Comparison of ENCODE assay signal across 10 cellular contexts in the genomic region with DNA sequence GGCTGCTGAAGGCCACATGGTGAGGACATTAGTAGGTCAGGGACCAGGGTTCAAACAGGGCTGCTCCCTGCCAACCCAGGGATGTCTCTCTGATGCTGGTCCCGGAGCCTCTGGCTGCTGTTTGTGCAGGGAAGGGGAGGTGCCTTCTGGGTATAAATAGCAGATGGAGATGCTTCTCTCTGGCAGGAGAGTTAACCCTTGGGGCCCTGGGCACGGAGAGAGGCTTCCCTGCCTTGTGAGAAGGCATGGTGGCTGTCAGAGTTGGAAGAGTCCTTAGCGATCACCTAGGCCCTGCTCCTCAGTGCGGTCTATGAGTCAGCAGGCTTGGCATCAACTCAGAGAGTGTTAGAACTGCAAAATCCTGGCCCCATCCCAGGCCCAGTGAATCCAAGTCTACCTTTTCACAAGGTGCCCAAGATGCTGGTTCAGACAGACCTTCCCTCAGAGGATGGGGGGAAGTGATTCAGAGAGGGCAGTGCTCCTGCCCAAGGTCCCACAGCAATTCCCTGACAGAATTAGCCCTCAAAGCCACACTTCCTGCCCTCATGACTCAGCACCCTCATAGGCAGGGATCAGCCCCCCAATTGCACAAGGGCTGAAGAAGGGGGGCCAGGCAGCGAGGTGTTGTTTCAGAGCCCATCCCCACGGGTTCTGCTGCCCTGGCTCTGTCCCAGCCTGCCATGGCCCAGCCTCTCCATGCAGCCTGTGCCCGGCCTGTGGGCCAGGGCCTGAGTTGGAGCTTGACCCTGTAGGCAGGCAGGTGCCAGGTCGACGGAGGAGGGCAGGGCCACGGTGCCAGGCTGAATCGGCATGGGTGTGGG. TPM values are rescaled to one million over a fixed set of nuclear protein-coding genes. Genes with fewer than 3 reads are reported as not detected.
A peak's percentile ranks its signal among the peaks of the same experiment; 100 is the strongest.
DNase-seq lines count a peak whose midpoint lies in the region; ATAC-seq and TF ChIP-seq lines count a peak whose summit lies in the region.
"Had no signal": no experiment of that assay in that cellular context is flagged by ENCODE, and none has a peak within 500 bp of the region (broad histone marks: within the 10 kb centered on the region; RNA-seq: fewer than 3 reads in every experiment).

No MANE protein-coding gene starts in this region.

- H3K27me3 Mint-ChIP-seq in naive thymus-derived CD8-positive, alpha-beta T cell, result peaks cover 0 to 9% (median 8%) of the 10 kb centered on the region in 5 donors
- H3K27me3 Mint-ChIP-seq: activated naive CD4-positive, alpha-beta T cell treated with anti-CD3 and anti-CD28 coated beads, Interleukin-2, amount 50 U/mL, for 24 hours had no signal

- intact Hi-C loops in IMR-90 (cut with micrococcal nuclease), result no loop called here

- H3K36me3 ChIP-seq in IMR-90 (ENCODE audit: control insufficient read depth, insufficient read depth, low read length), result no peaks in the 10 kb centered on the region

- H3K27ac ChIP-seq in IMR-90 (ENCODE audit: insufficient read depth, low read length), result peak overlapping the region; percentile 58
- H3K27ac ChIP-seq: KMS-11 had no signal

- no peak overlapping the region for H3K27ac Mint-ChIP-seq in naive thymus-derived CD8-positive, alpha-beta T cell
- H3K27ac Mint-ChIP-seq: activated naive CD4-positive, alpha-beta T cell treated with anti-CD3 and anti-CD28 coated beads, Interleukin-2, amount 50 U/mL, for 24 hours had no signal

- H2BK20ac ChIP-seq in IMR-90 (ENCODE audit: low read depth, low read length), result peak overlapping the region; percentile 88

- peak overlapping the region; percentile 86 for H2BK120ac ChIP-seq in IMR-90 (ENCODE audit: low read depth, low read length)

- peak overlapping the region; percentile 95 for H3K4ac ChIP-seq in IMR-90 (ENCODE audit: low read depth, low read length)

- no peak for TF ChIP-seq POLR2A in IMR-90 (IDR thresholded peaks at IDR 0.05; ENCODE audit: low read depth, low read length)

- H3K9me3 Mint-ChIP-seq in naive thymus-derived CD8-positive, alpha-beta T cell, result no peaks in the 10 kb centered on the region
- H3K9me3 Mint-ChIP-seq: activated naive CD4-positive, alpha-beta T cell treated with anti-CD3 and anti-CD28 coated beads, Interleukin-2, amount 50 U/mL, for 24 hours had no signal

- peak overlapping the region; percentile 96; the same call in 1 of the 2 replicates for H3K23ac ChIP-seq in IMR-90 (ENCODE audit: low read depth, low read length)

- peak overlapping the region; percentile 98 for H3K14ac ChIP-seq in IMR-90 (replicated peaks; ENCODE audit: low read depth, low read length)

- peak overlapping the region; percentile 81 for H4K91ac ChIP-seq in IMR-90 (ENCODE audit: insufficient read depth, low read depth, low read length)

- H2BK15ac ChIP-seq in IMR-90 (ENCODE audit: low read depth, low read length), result peak overlapping the region; percentile 87; the same call in 2 of the 3 replicates

- peak; percentile 88 for ATAC-seq in IMR-90 (ENCODE audit: low read depth)
- ATAC-seq in naive thymus-derived CD8-positive, alpha-beta T cell, result no peak
- ATAC-seq in GM19328 (IDR thresholded peaks at IDR 0.05; ENCODE audit: unreplicated experiment), result no peak

- peak overlapping the region; percentile 77 for H2AFZ ChIP-seq in IMR-90 (replicated peaks; ENCODE audit: low read length, poor library complexity)

- TF ChIP-seq RAD21 in IMR-90 (IDR thresholded peaks at IDR 0.05; ENCODE audit: low read length), result no peak

- H3K18ac ChIP-seq in IMR-90 (ENCODE audit: low read depth, low read length), result peak overlapping the region; percentile 86

- DNase-seq in ACHN (peak; percentile 83), IMR-90 (peak; percentile 90), astrocyte of the hippocampus (ENCODE audit: low read depth, low spot score) (peak; percentile 95), kidney tubule cell (ENCODE audit: low spot score) (peak; percentile 93), middle frontal gyrus (ENCODE audit: extremely low spot score, low spot score) (no peak)
- no peak for DNase-seq in naive thymus-derived CD8-positive, alpha-beta T cell
- no peak for DNase-seq in activated CD4-positive, alpha-beta T cell treated with anti-CD3 and anti-CD28 coated beads for 1 hour

- H4K20me1 ChIP-seq in IMR-90 (ENCODE audit: insufficient read depth, low read length), result no peaks in the 10 kb centered on the region

- no peak overlapping the region for H3K4me3 ChIP-seq in IMR-90 (ENCODE audit: insufficient read depth, low read depth, low read length)

- POLR2A ChIA-PET in IMR-90 (lab: Charles Lee; ENCODE audit: unreplicated experiment), result no interaction called here
- POLR2A ChIA-PET in naive thymus-derived CD8-positive, alpha-beta T cell (lab: Charles Lee), result no interaction called here

- peak overlapping the region; percentile 16 for H3K9ac ChIP-seq in IMR-90 (ENCODE audit: low read depth, low read length)
- H3K9ac ChIP-seq: KMS-11 had no signal

- no peak overlapping the region for H3K56ac ChIP-seq in IMR-90 (ENCODE audit: extremely low read depth, insufficient read depth, low read length)

- no peaks in the 10 kb centered on the region for H3K4me1 Mint-ChIP-seq in naive thymus-derived CD8-positive, alpha-beta T cell
- H3K4me1 Mint-ChIP-seq: activated naive CD4-positive, alpha-beta T cell treated with anti-CD3 and anti-CD28 coated beads, Interleukin-2, amount 50 U/mL, for 24 hours had no signal

- WGBS in IMR-90 (ENCODE audit: extremely low coverage in 2 of 2, insufficient read length in 1 of 2), 2 experiments, result 0% methylated on average over 2 of the region's 11 CpGs; no CpG with 5 or more reads in 1 of the 2 experiments

- no peaks in the 10 kb centered on the region for H3K36me3 Mint-ChIP-seq in naive thymus-derived CD8-positive, alpha-beta T cell
- H3K36me3 Mint-ChIP-seq: activated naive CD4-positive, alpha-beta T cell treated with anti-CD3 and anti-CD28 coated beads, Interleukin-2, amount 50 U/mL, for 24 hours had no signal

- H3K4me2 ChIP-seq in IMR-90 (ENCODE audit: low read depth, low read length), result peak overlapping the region; percentile 41
- H3K4me2 ChIP-seq: KMS-11 had no signal

- H3K9me3 ChIP-seq in IMR-90 (ENCODE audit: control insufficient read depth, insufficient read depth, low read length), result no peaks in the 10 kb centered on the region

- dilution Hi-C loops in IMR-90 (cut with HindIII; ENCODE audit: low sequenced_read_pairs, unreplicated experiment), result no loop called here

- H2AK5ac ChIP-seq in IMR-90 (ENCODE audit: low read depth, low read length), result peak overlapping the region; percentile 99

- TF ChIP-seq CTCF in IMR-90 (conservative IDR thresholded peaks at IDR 0.05; ENCODE audit: low read depth, low read length), result no peak

- peaks cover 25% of the 10 kb centered on the region for H3K4me1 ChIP-seq in IMR-90 (ENCODE audit: control insufficient read depth, insufficient read depth, low read length)

- no peak overlapping the region for H3K4me3 Mint-ChIP-seq in naive thymus-derived CD8-positive, alpha-beta T cell
- H3K4me3 Mint-ChIP-seq: activated naive CD4-positive, alpha-beta T cell treated with anti-CD3 and anti-CD28 coated beads, Interleukin-2, amount 50 U/mL, for 24 hours had no signal

- peaks cover 0 to 6% of the 10 kb centered on the region in 2 experiments; a peak in 1 of 4 replicates for H3K79me1 ChIP-seq in IMR-90 (ENCODE audit: low read depth in 1 of 2, low read length in 2 of 2)

- peak overlapping the region; percentile 40 for H4K5ac ChIP-seq in IMR-90 (ENCODE audit: low read depth, low read length)

- H4K8ac ChIP-seq in IMR-90 (ENCODE audit: low read depth in 2 of 2, low read length in 2 of 2), result peak overlapping the region; percentile 33 to 90; a peak in 3 of 4 replicates

- in situ Hi-C loops in ACHN (cut with HindIII; ENCODE audit: low pct_ligation_motif_present, low pct_unique_long_range_greater_than_20kb, low sequenced_read_pairs), result no loop called here
- in situ Hi-C loops in IMR-90 (cut with MboI; ENCODE audit: low sequenced_read_pairs), result loop anchor here (10.0 kb wide), 1 partner anchor 171 kb away; no protein-coding TSS in a partner anchor

- H3K9me1 ChIP-seq in IMR-90 (ENCODE audit: insufficient read depth, low read length), result peaks cover 19% of the 10 kb centered on the region

- CTCF ChIA-PET in IMR-90 (lab: Yijun Ruan, JAX), result no interaction called here

- H2BK5ac ChIP-seq in IMR-90 (ENCODE audit: low read depth, low read length, poor library complexity, severe bottlenecking), result peak overlapping the region; percentile 94

- H3K27me3 ChIP-seq in IMR-90 (ENCODE audit: control insufficient read depth, insufficient read depth, low read length), result no peaks in the 10 kb centered on the region

- no TSS peak for BruUV-seq in IMR-90 (replicated peaks; lab: Mats Ljungman, UMichigan)

- peak overlapping the region; percentile 83 for H2AK9ac ChIP-seq in IMR-90 (replicated peaks; ENCODE audit: low read depth, low read length, poor library complexity)

TF ChIP-seq in IMR-90, 13 proteins besides CTCF, POLR2A, EP300 and RAD21 (continues in another document):
- peak; percentile 77 for TF ChIP-seq NFE2L2 (IDR thresholded peaks at IDR 0.05; ENCODE audit: low read depth, low read length)
- TF ChIP-seq, protein P1, sequence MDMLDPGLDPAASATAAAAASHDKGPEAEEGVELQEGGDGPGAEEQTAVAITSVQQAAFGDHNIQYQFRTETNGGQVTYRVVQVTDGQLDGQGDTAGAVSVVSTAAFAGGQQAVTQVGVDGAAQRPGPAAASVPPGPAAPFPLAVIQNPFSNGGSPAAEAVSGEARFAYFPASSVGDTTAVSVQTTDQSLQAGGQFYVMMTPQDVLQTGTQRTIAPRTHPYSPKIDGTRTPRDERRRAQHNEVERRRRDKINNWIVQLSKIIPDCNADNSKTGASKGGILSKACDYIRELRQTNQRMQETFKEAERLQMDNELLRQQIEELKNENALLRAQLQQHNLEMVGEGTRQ (IDR thresholded peaks at IDR 0.05; ENCODE audit: low read depth, low read length), result no peak
- peak; percentile 80; the same call in 1 of the 2 replicates for TF ChIP-seq MXI1 (IDR thresholded peaks at IDR 0.05; ENCODE audit: borderline replicate concordance, low read depth, low read length)
- TF ChIP-seq MAZ (IDR thresholded peaks at IDR 0.05; ENCODE audit: borderline replicate concordance, low read depth, low read length), result peak; percentile 74; the same call in 1 of the 2 replicates
- no peak; the same call in none of the 2 replicates for TF ChIP-seq FOS (IDR thresholded peaks at IDR 0.05; ENCODE audit: low read depth, low read length)
- peak; percentile 96 for TF ChIP-seq CEBPB (IDR thresholded peaks at IDR 0.05; ENCODE audit: low read depth, low read length)
- no peak for TF ChIP-seq SMC3 (IDR thresholded peaks at IDR 0.05; ENCODE audit: low read depth, low read length)

RNA-seq across cellular contexts. Expression of gene CAMK2A, which starts 25.6 kb away (rescaled TPM):
- under 0.01 and 0.18 TPM in 2 replicates for total RNA-seq in IMR-90 (2012; rRNA removed)
- polyA plus RNA-seq in IMR-90 (2012; rRNA removed), result 0.17 and 0.19 TPM in 2 replicates
- 0.11 and 0.24 TPM in 2 replicates for polyA plus RNA-seq in IMR-90 (2012; cell fraction: cytosol; rRNA removed)
- 1.5 and 2.4 TPM in 2 replicates for polyA plus RNA-seq in IMR-90 (2012; cell fraction: nucleus; rRNA removed; ENCODE audit: low replicate concordance)
- total RNA-seq in naive thymus-derived CD8-positive, alpha-beta T cell, result not detected
- polyA plus RNA-seq in naive thymus-derived CD8-positive, alpha-beta T cell, result not detected

RNA-seq across cellular contexts. Expression of gene ARSI, which starts 38.7 kb away (rescaled TPM):
- 15.0 and 15.2 TPM in 2 replicates for total RNA-seq in IMR-90 (2012; rRNA removed)
- 14.8 and 15.5 TPM in 2 replicates for polyA plus RNA-seq in IMR-90 (2012; rRNA removed)
- 10.1 and 22.7 TPM in 2 replicates for polyA plus RNA-seq in IMR-90 (2012; cell fraction: cytosol; rRNA removed)
- 3.4 and 9.5 TPM in 2 replicates for polyA plus RNA-seq in IMR-90 (2012; cell fraction: nucleus; rRNA removed; ENCODE audit: low replicate concordance)
- total RNA-seq in naive thymus-derived CD8-positive, alpha-beta T cell, result not detected
- not detected for polyA plus RNA-seq in naive thymus-derived CD8-positive, alpha-beta T cell

Comparison
In these comparisons a context has a peak if more than half of its experiments do, and no peak if none do; other contexts are left out.
1. DNase-seq: peak in ACHN (single experiment), IMR-90 (single experiment), astrocyte of the hippocampus (single experiment) and kidney tubule cell (single experiment); none in naive thymus-derived CD8-positive, alpha-beta T cell (0 of 10), middle frontal gyrus (single experiment) and activated CD4-positive, alpha-beta T cell treated with anti-CD3 and anti-CD28 coated beads for 1 hour (single experiment).
2. RNA of gene ARSI, which starts 38.7 kb away (total RNA-seq): 15.0 to 15.2 TPM in IMR-90; not detected in naive thymus-derived CD8-positive, alpha-beta T cell; every median in the first group is over 10 times any median in the second.